1 cellular context compared by ENCODE assay signal in genomic region chr3:170222647-170223541, GRCh38.
TF ChIP-seq lines count a peak whose summit lies in the region.

No MANE protein-coding gene starts in this region.

TF ChIP-seq in SK-N-SH, 30 proteins besides CTCF, POLR2A, EP300 and RAD21 (continued from another document):
- no peak for TF ChIP-seq USF1 (IDR thresholded peaks at IDR 0.05; ENCODE audit: borderline replicate concordance, low read depth)
- no peak for TF ChIP-seq RXRA (IDR thresholded peaks at IDR 0.05; ENCODE audit: borderline replicate concordance, low read depth)
- TF ChIP-seq GABPA (IDR thresholded peaks at IDR 0.05; ENCODE audit: low read depth): no peak
- TF ChIP-seq, protein P1, sequence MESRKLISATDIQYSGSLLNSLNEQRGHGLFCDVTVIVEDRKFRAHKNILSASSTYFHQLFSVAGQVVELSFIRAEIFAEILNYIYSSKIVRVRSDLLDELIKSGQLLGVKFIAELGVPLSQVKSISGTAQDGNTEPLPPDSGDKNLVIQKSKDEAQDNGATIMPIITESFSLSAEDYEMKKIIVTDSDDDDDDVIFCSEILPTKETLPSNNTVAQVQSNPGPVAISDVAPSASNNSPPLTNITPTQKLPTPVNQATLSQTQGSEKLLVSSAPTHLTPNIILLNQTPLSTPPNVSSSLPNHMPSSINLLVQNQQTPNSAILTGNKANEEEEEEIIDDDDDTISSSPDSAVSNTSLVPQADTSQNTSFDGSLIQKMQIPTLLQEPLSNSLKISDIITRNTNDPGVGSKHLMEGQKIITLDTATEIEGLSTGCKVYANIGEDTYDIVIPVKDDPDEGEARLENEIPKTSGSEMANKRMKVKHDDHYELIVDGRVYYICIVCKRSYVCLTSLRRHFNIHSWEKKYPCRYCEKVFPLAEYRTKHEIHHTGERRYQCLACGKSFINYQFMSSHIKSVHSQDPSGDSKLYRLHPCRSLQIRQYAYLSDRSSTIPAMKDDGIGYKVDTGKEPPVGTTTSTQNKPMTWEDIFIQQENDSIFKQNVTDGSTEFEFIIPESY (IDR thresholded peaks at IDR 0.05; ENCODE audit: borderline replicate concordance, low read depth): no peak
- TF ChIP-seq, protein P2, sequence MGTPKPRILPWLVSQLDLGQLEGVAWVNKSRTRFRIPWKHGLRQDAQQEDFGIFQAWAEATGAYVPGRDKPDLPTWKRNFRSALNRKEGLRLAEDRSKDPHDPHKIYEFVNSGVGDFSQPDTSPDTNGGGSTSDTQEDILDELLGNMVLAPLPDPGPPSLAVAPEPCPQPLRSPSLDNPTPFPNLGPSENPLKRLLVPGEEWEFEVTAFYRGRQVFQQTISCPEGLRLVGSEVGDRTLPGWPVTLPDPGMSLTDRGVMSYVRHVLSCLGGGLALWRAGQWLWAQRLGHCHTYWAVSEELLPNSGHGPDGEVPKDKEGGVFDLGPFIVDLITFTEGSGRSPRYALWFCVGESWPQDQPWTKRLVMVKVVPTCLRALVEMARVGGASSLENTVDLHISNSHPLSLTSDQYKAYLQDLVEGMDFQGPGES (IDR thresholded peaks at IDR 0.05; ENCODE audit: low read depth, low read length): no peak
- TF ChIP-seq, protein P3, sequence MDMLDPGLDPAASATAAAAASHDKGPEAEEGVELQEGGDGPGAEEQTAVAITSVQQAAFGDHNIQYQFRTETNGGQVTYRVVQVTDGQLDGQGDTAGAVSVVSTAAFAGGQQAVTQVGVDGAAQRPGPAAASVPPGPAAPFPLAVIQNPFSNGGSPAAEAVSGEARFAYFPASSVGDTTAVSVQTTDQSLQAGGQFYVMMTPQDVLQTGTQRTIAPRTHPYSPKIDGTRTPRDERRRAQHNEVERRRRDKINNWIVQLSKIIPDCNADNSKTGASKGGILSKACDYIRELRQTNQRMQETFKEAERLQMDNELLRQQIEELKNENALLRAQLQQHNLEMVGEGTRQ (IDR thresholded peaks at IDR 0.05; ENCODE audit: borderline replicate concordance, low read depth, low read length): no peak
- no peak for TF ChIP-seq RFX5 (IDR thresholded peaks at IDR 0.05; ENCODE audit: low read length)
- TF ChIP-seq GATA2 (CRISPR knock-in tag; IDR thresholded peaks at IDR 0.05): no peak
- no peak for TF ChIP-seq YY1 (IDR thresholded peaks at IDR 0.05; ENCODE audit: low read depth)
- no peak for TF ChIP-seq JUND (IDR thresholded peaks at IDR 0.05)
- TF ChIP-seq FOXJ3 (CRISPR knock-in tag; IDR thresholded peaks at IDR 0.05): no peak
TF ChIP-seq in SK-N-SH: peak in this region for 0.
